1 cellular context compared by ENCODE assay signal in genomic region chr19:35486268-35486708, GRCh38.
TF ChIP-seq lines count a peak whose summit lies in the region.

No MANE protein-coding gene starts in this region.

TF ChIP-seq in HepG2, 621 proteins besides CTCF, POLR2A, EP300 and RAD21 (continued from another document):
- TF ChIP-seq ZNF646 (CRISPR knock-in tag; IDR thresholded peaks at IDR 0.05) (no peak), ZNF589 (CRISPR knock-in tag; conservative IDR thresholded peaks at IDR 0.05) (no peak), ZNF3 (CRISPR knock-in tag; IDR thresholded peaks at IDR 0.05) (no peak), NCOA2 (CRISPR knock-in tag; IDR thresholded peaks at IDR 0.05) (peak; percentile 37; the same call in 1 of the 2 replicates), FOXA1 (IDR thresholded peaks at IDR 0.05) (no peak), FOXA1 (CRISPR knock-in tag; IDR thresholded peaks at IDR 0.05) (no peak), NRL (CRISPR knock-in tag; IDR thresholded peaks at IDR 0.05; ENCODE audit: borderline replicate concordance) (no peak), CEBPG (CRISPR knock-in tag; IDR thresholded peaks at IDR 0.05) (peak; percentile 29; the same call in 1 of the 2 replicates), PLRG1 (conservative IDR thresholded peaks at IDR 0.05) (no peak), SP1 (IDR thresholded peaks at IDR 0.05) (no peak), SP1 (CRISPR knock-in tag; IDR thresholded peaks at IDR 0.05) (no peak), MYNN (CRISPR knock-in tag; IDR thresholded peaks at IDR 0.05; ENCODE audit: low read depth) (no peak), HOXD1 (CRISPR knock-in tag; IDR thresholded peaks at IDR 0.05) (no peak), SMAD1 (CRISPR knock-in tag; IDR thresholded peaks at IDR 0.05; ENCODE audit: borderline replicate concordance, low read depth) (no peak), CBX2 (IDR thresholded peaks at IDR 0.05; ENCODE audit: low read depth, low read length) (no peak), CBX2 (CRISPR knock-in tag; IDR thresholded peaks at IDR 0.05; ENCODE audit: low read depth) (no peak), ISX (CRISPR knock-in tag; conservative IDR thresholded peaks at IDR 0.05) (no peak), KAT7 (CRISPR knock-in tag; IDR thresholded peaks at IDR 0.05; ENCODE audit: borderline replicate concordance) (0 out of 2 replicates have a peak, but pooled peaks have one; percentile 44), ZGPAT (CRISPR knock-in tag; IDR thresholded peaks at IDR 0.05) (no peak), SOX13 (IDR thresholded peaks at IDR 0.05) (no peak; the same call in 1 of the 2 replicates), SOX13 (CRISPR knock-in tag; conservative IDR thresholded peaks at IDR 0.05 in 1 of 2, IDR thresholded peaks at IDR 0.05 in 1 of 2) (peak in 1 of 2 experiments; percentile 70; a peak in 2 of 4 replicates), EHMT2 (IDR thresholded peaks at IDR 0.05; ENCODE audit: borderline replicate concordance, low read depth, low read length) (no peak), CCAR2 (optimal IDR thresholded peaks at IDR 0.05; ENCODE audit: low read depth, low read length) (no peak), ATF3 (CRISPR knock-in tag; IDR thresholded peaks at IDR 0.05) (no peak), SYNCRIP (IDR thresholded peaks at IDR 0.05; ENCODE audit: insufficient read depth, low read depth, low read length) (no peak), SNAI1 (CRISPR knock-in tag; IDR thresholded peaks at IDR 0.05; ENCODE audit: borderline replicate concordance) (no peak), ZFAT (CRISPR knock-in tag; conservative IDR thresholded peaks at IDR 0.05) (no peak), ZNF740 (CRISPR knock-in tag; IDR thresholded peaks at IDR 0.05) (no peak)
